8 cellular contexts compared by ENCODE assay signal in genomic region chr20:62066983-62067433, GRCh38. TPM values are rescaled to one million over a fixed set of nuclear protein-coding genes. Genes with fewer than 3 reads are reported as not detected.
DNase-seq lines count a peak whose midpoint lies in the region; ATAC-seq and TF ChIP-seq lines count a peak whose summit lies in the region.

No MANE protein-coding gene starts in this region.

- H3K4me3 ChIP-seq in right lobe of liver (peak overlapping the region; percentile 55 to 69 (median 68)), testis (peak overlapping the region; percentile 67 to 73)

- H3K9me3 ChIP-seq in right lobe of liver (no peaks in the 10 kb centered on the region), testis (no peaks in the 10 kb centered on the region)

- H3K27ac ChIP-seq in caudate nucleus (ENCODE audit: low read depth, low read length) = peak overlapping the region; percentile 73
- peak overlapping the region; percentile 52 to 85 (median 73) for H3K27ac ChIP-seq in right lobe of liver
- H3K27ac ChIP-seq in testis = peak overlapping the region in 1 of 2 donors; percentile 89

- 10% methylated on average over 15 of the region's 15 CpGs for WGBS in right lobe of liver (ENCODE audit: insufficient coverage, low coverage, low lambda C conversion rate, missing lambda C conversion rate)
- 12 to 13% methylated on average over 15 of the region's 15 CpGs for WGBS in testis, 2 donors

- peaks cover 0 to 23% (median 5%) of the 10 kb centered on the region in 4 donors for H3K4me1 ChIP-seq in right lobe of liver
- peaks cover 34% of the 10 kb centered on the region for H3K4me1 ChIP-seq in testis

- intact Hi-C loops in right lobe of liver (cut with DNase I) (loop anchor here in 1 of 2 donors (5.0 kb wide), 1 partner anchor 70 kb away; no protein-coding TSS in a partner anchor), testis (cut with DNase I; ENCODE audit: low total_unique reads) (loop anchor here (5.0 kb wide), 2 partner anchors 55 to 75 kb away; partner anchors contain the start of genes LSM14B, PSMA7 and SS18L1)

- DNase-seq in GM03348 (ENCODE audit: low spot score) = peak; percentile 58
- peak; percentile 28 for DNase-seq in NAMALWA (ENCODE audit: low spot score)
- peak in 15 of 61 donors; percentile 3 to 41 (median 20) for DNase-seq in caudate nucleus (lab: John Stamatoyannopoulos, UW)
- peak in 1 of 3 donors; percentile 55 for DNase-seq in right lobe of liver
- peak; percentile 66 for DNase-seq in testis
- no peak for DNase-seq in activated gamma-delta T cell treated with Interleukin-2 at 50 U/mL for 16 hours
- DNase-seq in occipital lobe (lab: John Stamatoyannopoulos, UW) = no peak

- TF ChIP-seq CTCF in right lobe of liver (IDR thresholded peaks at IDR 0.05) (no peak), testis (IDR thresholded peaks at IDR 0.05) (no peak)

- H3K27me3 ChIP-seq in right lobe of liver = no peaks in the 10 kb centered on the region
- no peaks in the 10 kb centered on the region for H3K27me3 ChIP-seq in testis

- ATAC-seq in right lobe of liver = peak; percentile 31 to 58 (median 52)
- no peak for ATAC-seq in HG02763 (IDR thresholded peaks at IDR 0.05; ENCODE audit: unreplicated experiment)

- TF ChIP-seq POLR2A in right lobe of liver (IDR thresholded peaks at IDR 0.05) (peak; percentile 46), testis (IDR thresholded peaks at IDR 0.05) (no peak)

- H3K36me3 ChIP-seq in right lobe of liver (no peaks in the 10 kb centered on the region), testis (ENCODE audit: low read depth, missing control alignments) (no peaks in the 10 kb centered on the region)

RNA-seq across cellular contexts. Expression of gene TAF4, which starts 1.3 kb away (rescaled TPM):
- total RNA-seq in right lobe of liver (10 to 100 TPM in 4 of 6 experiments, 1 to 10 TPM in 2; 9.0 to 13.0 (median 11.3) TPM), testis (100 to 1,000 TPM; 107 to 111 TPM), occipital lobe (8.6 TPM)
- polyA plus RNA-seq in testis (ENCODE audit: insufficient read depth, low read depth, low replicate concordance) = 30.7 TPM

RNA-seq across cellular contexts. Expression of gene LSM14B, which starts 55.3 kb away (rescaled TPM):
- total RNA-seq in right lobe of liver = 10 to 100 TPM in 5 of 6 experiments, 1 to 10 TPM in 1; 9.5 to 19.8 (median 14.2) TPM
- 100 to 1,000 TPM; 116 to 137 TPM for total RNA-seq in testis
- polyA plus RNA-seq in testis (ENCODE audit: insufficient read depth, low read depth, low replicate concordance) = 91.0 TPM
- 92.6 TPM for total RNA-seq in occipital lobe

Comparison
In these comparisons a context has a peak if more than half of its experiments do, and no peak if none do; other contexts are left out.
1. DNase-seq: peak in GM03348 (single experiment), NAMALWA (single experiment) and testis (single experiment); none in activated gamma-delta T cell treated with Interleukin-2 at 50 U/mL for 16 hours (single experiment) and occipital lobe (single experiment).
2. RNA of gene TAF4, which starts 1.3 kb away (total RNA-seq): 107 to 111 TPM in testis; 9.0 to 13.0 TPM in right lobe of liver and 8.6 TPM in occipital lobe (single experiment); every median in the first group is over 4 times any median in the second.